26 cellular contexts compared by ENCODE assay signal in genomic region chr9:105376893-105377292, GRCh38.
"Had no signal": no experiment of that assay in that cellular context is flagged by ENCODE, and none has a peak within 500 bp of the region (broad histone marks: within the 10 kb centered on the region; RNA-seq: fewer than 3 reads in every experiment).

No MANE protein-coding gene starts in this region.

- H3K27me3 ChIP-seq: esophagus muscularis mucosa, right lobe of liver, stomach, testis, tibial artery had no signal

- H3K4me1 ChIP-seq: esophagus muscularis mucosa, lower lobe of right lung, psoas muscle, right lobe of liver, stomach, testis, tibial artery had no signal

- DNase-seq: cerebellar nuclear complex; effector CD8-positive, alpha-beta T cell; endodermal cell; foreskin melanocyte; hypothalamus; immature natural killer cell; islet precursor cell; kidney glomerular epithelial cell; left colon; left ventricle myocardium superior; lower lobe of right lung; naive thymus-derived CD8-positive, alpha-beta T cell; nephron progenitor cell; nucleus accumbens; psoas muscle; right lobe of liver; stimulated activated CD4-positive, alpha-beta T cell treated with anti-CD3 and anti-CD28 coated beads, Interleukin-12 subunit alpha, Interleukin-12 subunit beta, amount 100 ng/mL, for 4 hours; stimulated activated CD4-positive, alpha-beta T cell treated with anti-CD3 and anti-CD28 coated beads, Interleukin-1b, Interleukin-23, amount 100 ng/mL, for 48 hours; stimulated activated CD4-positive, alpha-beta T cell treated with anti-CD3 and anti-CD28 coated beads, Interleukin-4, amount 100 ng/mL, for 1 hour; stimulated activated CD8-positive, alpha-beta memory T cell treated with anti-CD3 and anti-CD28 coated beads, Interleukin-4, amount 100 ng/mL, for 48 hours; stimulated activated naive CD4-positive, alpha-beta T cell treated with Interleukin-2 at 50 U/mL for 16 hours; stomach; testis; tibial artery had no signal

- H3K4me3 ChIP-seq: esophagus muscularis mucosa, lower lobe of right lung, psoas muscle, right lobe of liver, smooth muscle cell, stomach, testis, tibial artery had no signal

- ATAC-seq: left colon; left ventricle myocardium superior; lower lobe of right lung; naive thymus-derived CD8-positive, alpha-beta T cell; psoas muscle; right lobe of liver had no signal

- H3K27ac ChIP-seq: esophagus muscularis mucosa, lower lobe of right lung, psoas muscle, right lobe of liver, stomach, testis, tibial artery had no signal

- H3K9me3 ChIP-seq: esophagus muscularis mucosa, lower lobe of right lung, psoas muscle, right lobe of liver, stomach, testis, tibial artery had no signal
